Comparison of ENCODE assay signal across 2 cellular contexts in the genomic region with DNA sequence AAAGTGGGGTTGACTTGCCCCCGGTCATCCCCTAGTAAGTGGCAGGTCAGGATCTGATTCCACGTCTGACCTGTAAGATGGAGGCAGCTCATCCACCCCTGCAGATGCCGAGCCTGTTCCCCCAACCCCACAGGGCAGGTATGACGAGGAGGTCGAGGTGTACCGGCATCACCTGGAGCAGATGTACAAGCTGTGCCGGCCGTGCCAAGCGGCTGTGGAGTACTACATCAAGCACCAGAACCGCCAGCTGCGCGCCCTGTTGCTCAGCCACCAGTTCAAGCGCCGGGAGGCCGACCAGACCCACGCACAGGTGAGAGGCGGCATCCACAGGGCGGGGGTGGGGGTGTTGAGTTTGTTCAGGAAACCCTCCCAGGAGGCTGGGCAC.
TF ChIP-seq lines count a peak whose summit lies in the region.

No MANE protein-coding gene starts in this region.

TF ChIP-seq in GM12891, 5 proteins besides CTCF, POLR2A, EP300 and RAD21:
- no peak for TF ChIP-seq PAX5 (IDR thresholded peaks at IDR 0.05; ENCODE audit: insufficient read depth, low read length, severe bottlenecking)
- TF ChIP-seq TAF1 (IDR thresholded peaks at IDR 0.05; ENCODE audit: low read depth, low read length): no peak
- TF ChIP-seq POU2F2 (IDR thresholded peaks at IDR 0.05; ENCODE audit: low read depth, low read length): no peak
- no peak for TF ChIP-seq POLR2AphosphoS5 (IDR thresholded peaks at IDR 0.05; ENCODE audit: low read depth, low read length)
- no peak for TF ChIP-seq SPI1 (IDR thresholded peaks at IDR 0.05; ENCODE audit: low read depth, low read length)

TF ChIP-seq in K562, 482 proteins besides CTCF, POLR2A, EP300 and RAD21:
- no peak for TF ChIP-seq SMC3 (conservative IDR thresholded peaks at IDR 0.05; ENCODE audit: insufficient read depth, low read depth, low read length)
- TF ChIP-seq POLR2G (IDR thresholded peaks at IDR 0.05; ENCODE audit: low read depth, low read length): 0 out of 2 replicates have a peak, but pooled peaks have one; percentile 29
